10 cellular contexts compared by ENCODE assay signal in genomic region chr20:46111028-46111835, GRCh38. TPM values are rescaled to one million over a fixed set of nuclear protein-coding genes. Genes with fewer than 3 reads are reported as not detected.
DNase-seq lines count a peak whose midpoint lies in the region; ATAC-seq and TF ChIP-seq lines count a peak whose summit lies in the region.
"Had no signal": no experiment of that assay in that cellular context is flagged by ENCODE, and none has a peak within 500 bp of the region (broad histone marks: within the 10 kb centered on the region; RNA-seq: fewer than 3 reads in every experiment).

No MANE protein-coding gene starts in this region.

- no peaks in the 10 kb centered on the region for H3K36me3 ChIP-seq in breast epithelium
- H3K36me3 ChIP-seq: pancreas had no signal

- H3K36me3 Mint-ChIP-seq in progenitor cell of endocrine pancreas (ENCODE audit: insufficient read depth): no peaks in the 10 kb centered on the region

- no peaks in the 10 kb centered on the region for H3K9me3 ChIP-seq in breast epithelium
- H3K9me3 ChIP-seq: pancreas had no signal

- no peak for TF ChIP-seq CTCF in fibroblast of villous mesenchyme (IDR thresholded peaks at IDR 0.05; ENCODE audit: insufficient read depth, low read depth, low read length)
- no peak for TF ChIP-seq CTCF in progenitor cell of endocrine pancreas (IDR thresholded peaks at IDR 0.05; ENCODE audit: unreplicated experiment)
- no peak for TF ChIP-seq CTCF in breast epithelium (IDR thresholded peaks at IDR 0.05)

- H3K27ac ChIP-seq in breast epithelium: no peak overlapping the region
- H3K27ac ChIP-seq: pancreas had no signal

- H3K4me3 Mint-ChIP-seq in progenitor cell of endocrine pancreas (ENCODE audit: low read depth): no peak overlapping the region

- no peak overlapping the region for H3K4me3 ChIP-seq in fibroblast of villous mesenchyme (ENCODE audit: low read depth, low read length)
- H3K4me3 ChIP-seq in breast epithelium: no peak overlapping the region
- H3K4me3 ChIP-seq: pancreas had no signal

- no peaks in the 10 kb centered on the region for H3K9me3 Mint-ChIP-seq in progenitor cell of endocrine pancreas (ENCODE audit: low read depth)

- peaks cover 9% of the 10 kb centered on the region for H3K4me1 Mint-ChIP-seq in progenitor cell of endocrine pancreas (ENCODE audit: low read depth)

- no peak overlapping the region for H3K27ac Mint-ChIP-seq in progenitor cell of endocrine pancreas

- peaks cover 41% of the 10 kb centered on the region for H3K27me3 Mint-ChIP-seq in progenitor cell of endocrine pancreas

- no peaks in the 10 kb centered on the region for H3K4me1 ChIP-seq in breast epithelium
- H3K4me1 ChIP-seq: pancreas had no signal

- peak; percentile 7 for DNase-seq in stimulated activated naive CD4-positive, alpha-beta T cell treated with Interleukin-2 at 50 U/mL for 16 hours (lab: John Stamatoyannopoulos, UW)
- DNase-seq in stimulated activated naive CD4-positive, alpha-beta T cell (lab: John Stamatoyannopoulos, UW): no peak
- DNase-seq in fibroblast of villous mesenchyme (ENCODE audit: low read depth) (peak; percentile 12), progenitor cell of endocrine pancreas (ENCODE audit: low spot score, unreplicated experiment) (no peak), breast epithelium (ENCODE audit: low spot score in 2 of 2) (no peak), NCI-H2081 treated with DMSO at 0.1 percent for 48 hours (lab: John Stamatoyannopoulos, UW) (no peak)

- H3K27me3 ChIP-seq in breast epithelium: no peaks in the 10 kb centered on the region

- no peak for TF ChIP-seq POLR2A in breast epithelium (IDR thresholded peaks at IDR 0.05)

- intact Hi-C loops in breast epithelium (cut with DNase I; ENCODE audit: low total_unique reads): no loop called here

- ATAC-seq in HG03520 (IDR thresholded peaks at IDR 0.05; ENCODE audit: unreplicated experiment) (peak; percentile 37), HG03469 (IDR thresholded peaks at IDR 0.05; ENCODE audit: unreplicated experiment) (no peak)
- ATAC-seq: Panc1 had no signal

RNA-seq across cellular contexts. Expression of gene CD40, which starts 6.9 kb away (rescaled TPM):
- total RNA-seq in fibroblast of villous mesenchyme (0.43 and 0.97 TPM in 2 replicates), progenitor cell of endocrine pancreas (1.5 and 2.2 TPM in 2 replicates), breast epithelium (10 to 100 TPM; 11.7 to 21.6 (median 17.0) TPM)

RNA-seq across cellular contexts. Expression of gene NCOA5, which starts 21.5 kb away (rescaled TPM):
- total RNA-seq in fibroblast of villous mesenchyme (15.5 and 18.6 TPM in 2 replicates), progenitor cell of endocrine pancreas (52.5 and 58.7 TPM in 2 replicates), breast epithelium (10 to 100 TPM; 30.1 to 59.7 (median 36.1) TPM)

Comparison
In these comparisons a context has a peak if more than half of its experiments do, and no peak if none do; other contexts are left out.
1. DNase-seq: peak in stimulated activated naive CD4-positive, alpha-beta T cell treated with Interleukin-2 at 50 U/mL for 16 hours (single experiment) and fibroblast of villous mesenchyme (single experiment); none in stimulated activated naive CD4-positive, alpha-beta T cell (0 of 6), progenitor cell of endocrine pancreas (single experiment), breast epithelium (0 of 2) and NCI-H2081 treated with DMSO at 0.1 percent for 48 hours (single experiment).